Comparison of ENCODE assay signal across 8 cellular contexts in genomic region chr13:32811297-32811800, GRCh38.
DNase-seq lines count a peak whose midpoint lies in the region; ATAC-seq and TF ChIP-seq lines count a peak whose summit lies in the region.

No MANE protein-coding gene starts in this region.

- TF ChIP-seq CTCF in heart right ventricle (IDR thresholded peaks at IDR 0.05): no peak

- H3K36me3 ChIP-seq in BLaER1 treated with 17β-estradiol and CSF1 and Interleukin-3, amounts not matched to agents 10 nM and 100 nM: no peaks in the 10 kb centered on the region
- H3K36me3 ChIP-seq in heart right ventricle: no peaks in the 10 kb centered on the region

- H3K4me3 ChIP-seq in BLaER1 treated with 17β-estradiol and CSF1 and Interleukin-3, amounts not matched to agents 10 nM and 100 nM: peak overlapping the region in 1 of 10 experiments; percentile 23; a peak in 2 of 20 replicates
- no peak overlapping the region for H3K4me3 ChIP-seq in heart right ventricle

- H3K27ac ChIP-seq in BLaER1 treated with 17β-estradiol and CSF1 and Interleukin-3, amounts not matched to agents 10 nM and 100 nM: peak overlapping the region in 6 of 11 experiments; percentile 15 to 41 (median 26); a peak in 8 of 22 replicates
- H3K27ac ChIP-seq in heart right ventricle: no peak overlapping the region
- H3K27ac ChIP-seq in caudate nucleus (ENCODE audit: low read depth, low read length): no peak overlapping the region

- intact Hi-C loops in activated T-helper 1 cell treated with anti-CD3 and anti-CD28 coated beads, Interleukin-12 subunit alpha, Interleukin-12 subunit beta, Interleukin-2, Interleukin-4 antibody, amounts not matched to agents 30 ng/mL and 10 ng/mL and 1 ng/mL, durations not matched to agents 14 hours and 24 hours and 36 hours (cut with micrococcal nuclease): no loop called here
- intact Hi-C loops in heart right ventricle (cut with DNase I): no loop called here

- DNase-seq in activated T-helper 1 cell treated with anti-CD3 and anti-CD28 coated beads, Interleukin-12 subunit alpha, Interleukin-12 subunit beta, Interleukin-2, Interleukin-4 antibody, amounts not matched to agents 30 ng/mL and 10 ng/mL and 1 ng/mL, durations not matched to agents 14 hours and 24 hours and 36 hours (ENCODE audit: low spot score): no peak
- DNase-seq in heart right ventricle (no peak), caudate nucleus (lab: John Stamatoyannopoulos, UW) (no peak), NCI-H2081 (lab: John Stamatoyannopoulos, UW) (no peak)

- H3K4me1 Mint-ChIP-seq in activated T-helper 1 cell treated with anti-CD3 and anti-CD28 coated beads, Interleukin-12 subunit alpha, Interleukin-12 subunit beta, Interleukin-2, Interleukin-4 antibody, amounts not matched to agents 30 ng/mL and 10 ng/mL and 1 ng/mL, durations not matched to agents 14 hours and 24 hours and 36 hours (ENCODE audit: low read depth): peaks cover 11% of the 10 kb centered on the region
- peaks cover 12% of the 10 kb centered on the region for H3K4me1 Mint-ChIP-seq in stimulated activated memory B cell treated with anti-CD40 and anti-IgM and Interleukin-4, amounts not matched to agents 10 μg/mL and 1 μg/mL and 100 μg/mL, for 72 hours

- peak overlapping the region; percentile 49 to 81 (median 65) for H3K4me2 ChIP-seq in BLaER1 treated with 17β-estradiol and CSF1 and Interleukin-3, amounts not matched to agents 10 nM and 100 nM

- H3K9ac ChIP-seq in BLaER1 treated with 17β-estradiol and CSF1 and Interleukin-3, amounts not matched to agents 10 nM and 100 nM: peak overlapping the region in 6 of 11 experiments; percentile 10 to 53 (median 20); a peak in 6 of 22 replicates

- H3K27me3 ChIP-seq in BLaER1 treated with 17β-estradiol and CSF1 and Interleukin-3, amounts not matched to agents 10 nM and 100 nM: no peaks in the 10 kb centered on the region
- no peaks in the 10 kb centered on the region for H3K27me3 ChIP-seq in heart right ventricle

- H3K4me3 Mint-ChIP-seq in activated T-helper 1 cell treated with anti-CD3 and anti-CD28 coated beads, Interleukin-12 subunit alpha, Interleukin-12 subunit beta, Interleukin-2, Interleukin-4 antibody, amounts not matched to agents 30 ng/mL and 10 ng/mL and 1 ng/mL, durations not matched to agents 14 hours and 24 hours and 36 hours: peak overlapping the region; percentile 43
- no peak overlapping the region for H3K4me3 Mint-ChIP-seq in stimulated activated memory B cell treated with anti-CD40 and anti-IgM and Interleukin-4, amounts not matched to agents 10 μg/mL and 1 μg/mL and 100 μg/mL, for 72 hours

- no peaks in the 10 kb centered on the region for H4K20me1 ChIP-seq in BLaER1 treated with 17β-estradiol and CSF1 and Interleukin-3, amounts not matched to agents 10 nM and 100 nM

- H3K27ac Mint-ChIP-seq in activated T-helper 1 cell treated with anti-CD3 and anti-CD28 coated beads, Interleukin-12 subunit alpha, Interleukin-12 subunit beta, Interleukin-2, Interleukin-4 antibody, amounts not matched to agents 30 ng/mL and 10 ng/mL and 1 ng/mL, durations not matched to agents 14 hours and 24 hours and 36 hours: peak overlapping the region; percentile 69
- peak overlapping the region; percentile 29 for H3K27ac Mint-ChIP-seq in stimulated activated memory B cell treated with anti-CD40 and anti-IgM and Interleukin-4, amounts not matched to agents 10 μg/mL and 1 μg/mL and 100 μg/mL, for 72 hours

- ATAC-seq in GM18870 (IDR thresholded peaks at IDR 0.05; ENCODE audit: unreplicated experiment): peak; percentile 63
- peak; percentile 86 for ATAC-seq in HG03342 (IDR thresholded peaks at IDR 0.05; ENCODE audit: unreplicated experiment)
- ATAC-seq in stimulated activated memory B cell treated with anti-CD40 and anti-IgM and Interleukin-4, amounts not matched to agents 10 μg/mL and 1 μg/mL and 100 μg/mL, for 72 hours: peak; percentile 65
- ATAC-seq in heart right ventricle: no peak

- H3K9me3 Mint-ChIP-seq in activated T-helper 1 cell treated with anti-CD3 and anti-CD28 coated beads, Interleukin-12 subunit alpha, Interleukin-12 subunit beta, Interleukin-2, Interleukin-4 antibody, amounts not matched to agents 30 ng/mL and 10 ng/mL and 1 ng/mL, durations not matched to agents 14 hours and 24 hours and 36 hours: peaks cover 29% of the 10 kb centered on the region
- peaks cover 14% of the 10 kb centered on the region for H3K9me3 Mint-ChIP-seq in stimulated activated memory B cell treated with anti-CD40 and anti-IgM and Interleukin-4, amounts not matched to agents 10 μg/mL and 1 μg/mL and 100 μg/mL, for 72 hours

- WGBS in heart right ventricle, 2 donors: 48 to 54% methylated on average over 7 of the region's 7 CpGs

- H3K4me1 ChIP-seq in BLaER1 treated with 17β-estradiol and CSF1 and Interleukin-3, amounts not matched to agents 10 nM and 100 nM: peaks cover 13 to 22% (median 16%) of the 10 kb centered on the region in 10 experiments; a peak in 19 of 20 replicates
- H3K4me1 ChIP-seq in heart right ventricle: no peaks in the 10 kb centered on the region

- H3K27me3 Mint-ChIP-seq in activated T-helper 1 cell treated with anti-CD3 and anti-CD28 coated beads, Interleukin-12 subunit alpha, Interleukin-12 subunit beta, Interleukin-2, Interleukin-4 antibody, amounts not matched to agents 30 ng/mL and 10 ng/mL and 1 ng/mL, durations not matched to agents 14 hours and 24 hours and 36 hours (ENCODE audit: insufficient read depth): no peaks in the 10 kb centered on the region
- peaks cover 41% of the 10 kb centered on the region for H3K27me3 Mint-ChIP-seq in stimulated activated memory B cell treated with anti-CD40 and anti-IgM and Interleukin-4, amounts not matched to agents 10 μg/mL and 1 μg/mL and 100 μg/mL, for 72 hours

- no peaks in the 10 kb centered on the region for H3K36me3 Mint-ChIP-seq in activated T-helper 1 cell treated with anti-CD3 and anti-CD28 coated beads, Interleukin-12 subunit alpha, Interleukin-12 subunit beta, Interleukin-2, Interleukin-4 antibody, amounts not matched to agents 30 ng/mL and 10 ng/mL and 1 ng/mL, durations not matched to agents 14 hours and 24 hours and 36 hours (ENCODE audit: low read depth)
- H3K36me3 Mint-ChIP-seq in stimulated activated memory B cell treated with anti-CD40 and anti-IgM and Interleukin-4, amounts not matched to agents 10 μg/mL and 1 μg/mL and 100 μg/mL, for 72 hours: no peaks in the 10 kb centered on the region

- peaks cover 25 to 57% (median 41%) of the 10 kb centered on the region in 11 experiments for H3K9me3 ChIP-seq in BLaER1 treated with 17β-estradiol and CSF1 and Interleukin-3, amounts not matched to agents 10 nM and 100 nM (replicated peaks in 1 of 11)
- peaks cover 0 to 28% (median 4%) of the 10 kb centered on the region in 11 donors for H3K9me3 ChIP-seq in heart right ventricle

Comparison
In these comparisons a context has a peak if more than half of its experiments do, and no peak if none do; other contexts are left out.
1. H3K27ac ChIP-seq: peak in BLaER1 treated with 17β-estradiol and CSF1 and Interleukin-3, amounts not matched to agents 10 nM and 100 nM (6 of 11); none in heart right ventricle (0 of 10) and caudate nucleus (single experiment).
2. ATAC-seq: peak in GM18870 (single experiment), HG03342 (single experiment) and stimulated activated memory B cell treated with anti-CD40 and anti-IgM and Interleukin-4, amounts not matched to agents 10 μg/mL and 1 μg/mL and 100 μg/mL, for 72 hours (single experiment); none in heart right ventricle (0 of 8).